In the genomic region with DNA sequence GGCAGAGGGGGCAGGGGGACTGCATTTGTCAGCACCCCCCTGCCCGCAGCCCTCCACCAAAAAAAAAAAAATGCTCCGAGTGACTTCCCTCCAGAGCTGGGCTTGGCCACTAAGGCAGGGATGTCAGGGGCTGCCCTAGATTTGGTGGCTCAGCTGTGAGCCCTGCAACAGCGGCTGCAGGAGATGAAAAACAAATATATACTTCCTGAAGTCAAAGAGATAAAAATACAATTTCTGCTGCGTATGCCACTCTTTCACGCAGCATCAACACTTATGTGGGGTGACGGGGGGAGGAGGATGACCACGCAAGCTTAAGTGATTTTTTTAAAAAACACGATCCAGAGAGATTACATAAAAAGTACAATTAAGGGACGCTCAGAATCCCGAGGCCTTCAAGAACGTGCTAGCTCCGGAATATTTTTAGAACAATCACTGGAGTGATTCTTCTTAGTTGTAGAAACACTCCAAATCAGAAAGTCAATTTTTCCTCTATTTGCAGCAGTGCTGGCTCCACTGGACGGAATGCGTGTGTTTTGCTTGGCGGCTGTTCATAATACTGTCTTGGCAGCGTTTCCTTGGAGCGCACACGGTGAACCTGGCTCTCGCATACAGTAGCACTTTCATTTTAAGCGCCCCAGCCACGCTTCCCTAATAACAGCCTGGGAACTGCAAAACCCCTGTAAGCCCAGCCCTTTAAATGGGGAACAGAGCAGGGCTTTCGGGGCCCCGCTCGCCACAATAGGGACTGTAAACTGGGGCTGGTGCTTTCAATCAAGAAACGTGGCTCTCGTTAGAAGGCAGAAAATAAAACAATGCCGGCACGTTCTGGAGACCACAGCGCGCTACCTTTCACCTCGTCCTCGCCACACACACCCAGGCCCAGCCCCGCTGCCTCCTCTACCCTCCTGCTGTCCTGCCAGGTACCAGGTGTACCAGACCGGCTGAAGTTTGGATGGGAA, we compare ENCODE assay signal across 10 cellular contexts.
DNase-seq lines count a peak whose midpoint lies in the region; ATAC-seq and TF ChIP-seq lines count a peak whose summit lies in the region.
"Had no signal": no experiment of that assay in that cellular context is flagged by ENCODE, and none has a peak within 500 bp of the region (broad histone marks: within the 10 kb centered on the region; RNA-seq: fewer than 3 reads in every experiment).

No MANE protein-coding gene starts in this region.

- no peak overlapping the region for H3K23ac ChIP-seq in mesendoderm (ENCODE audit: low read length)

- peaks cover 96% of the 10 kb centered on the region for H3K4me1 Mint-ChIP-seq in stimulated activated effector memory CD8-positive, alpha-beta T cell treated with anti-CD3 and anti-CD28 coated beads, Interleukin-12 subunit alpha, Interleukin-12 subunit beta, amount 100 ng/mL, for 72 hours

- H3K18ac ChIP-seq in mesendoderm (ENCODE audit: low read length): no peak overlapping the region

- no peak overlapping the region for H3K56ac ChIP-seq in mesendoderm (ENCODE audit: low read length)

- H2BK5ac ChIP-seq in mesendoderm (ENCODE audit: low read length): no peak overlapping the region

- no peak overlapping the region for H4K8ac ChIP-seq in mesendoderm (ENCODE audit: low read depth, low read length)

- H3K4me3 Mint-ChIP-seq in stimulated activated effector memory CD8-positive, alpha-beta T cell treated with anti-CD3 and anti-CD28 coated beads, Interleukin-12 subunit alpha, Interleukin-12 subunit beta, amount 100 ng/mL, for 72 hours: peak overlapping the region; percentile 80

- H4K5ac ChIP-seq in mesendoderm (ENCODE audit: low read length): no peak overlapping the region

- H3K4ac ChIP-seq in mesendoderm (ENCODE audit: low read depth, low read length): no peak overlapping the region

- H3K4me3 ChIP-seq in adipocyte (ENCODE audit: low read length) (peak overlapping the region; percentile 74), right cardiac atrium (ENCODE audit: low read length) (peak overlapping the region; percentile 12), mesendoderm (ENCODE audit: low read length) (no peak overlapping the region)
- H3K4me3 ChIP-seq: cardiac muscle cell had no signal

- H3K9ac ChIP-seq in adipocyte (ENCODE audit: low read length): peak overlapping the region; percentile 49
- H3K9ac ChIP-seq in mesendoderm (ENCODE audit: low read length): no peak overlapping the region

- H3K4me2 ChIP-seq in mesendoderm (ENCODE audit: low read length): no peak overlapping the region

- no peak overlapping the region for H2AK5ac ChIP-seq in mesendoderm (ENCODE audit: low read length)

- TF ChIP-seq CTCF in C4-2B (conservative IDR thresholded peaks at IDR 0.05): no peak

- intact Hi-C loops in right cardiac atrium (cut with DNase I): no loop called here

- ATAC-seq in right cardiac atrium (peak; percentile 95), GM18498 (IDR thresholded peaks at IDR 0.05; ENCODE audit: unreplicated experiment) (no peak), HG02588 (IDR thresholded peaks at IDR 0.05; ENCODE audit: unreplicated experiment) (no peak)
- no peak for ATAC-seq in stimulated activated effector memory CD8-positive, alpha-beta T cell treated with anti-CD3 and anti-CD28 coated beads, Interleukin-12 subunit alpha, Interleukin-12 subunit beta, amount 100 ng/mL, for 72 hours
- ATAC-seq: HCT116 had no signal

- H3K36me3 Mint-ChIP-seq in stimulated activated effector memory CD8-positive, alpha-beta T cell treated with anti-CD3 and anti-CD28 coated beads, Interleukin-12 subunit alpha, Interleukin-12 subunit beta, amount 100 ng/mL, for 72 hours: peaks cover 42% of the 10 kb centered on the region

- DNase-seq in NCI-H1105 (lab: John Stamatoyannopoulos, UW) (peak; percentile 71), adipocyte (ENCODE audit: low read depth) (peak; percentile 74), right cardiac atrium (peak; percentile 71 to 88 (median 77)), mesendoderm (no peak)
- DNase-seq in stimulated activated effector memory CD8-positive, alpha-beta T cell treated with anti-CD3 and anti-CD28 coated beads, Interleukin-12 subunit alpha, Interleukin-12 subunit beta, amount 100 ng/mL, for 72 hours (ENCODE audit: low spot score in 2 of 2): no peak

- peak overlapping the region; percentile 92 for H3K27ac Mint-ChIP-seq in stimulated activated effector memory CD8-positive, alpha-beta T cell treated with anti-CD3 and anti-CD28 coated beads, Interleukin-12 subunit alpha, Interleukin-12 subunit beta, amount 100 ng/mL, for 72 hours

- H2BK15ac ChIP-seq in mesendoderm (replicated peaks; ENCODE audit: low read depth): no peak overlapping the region

- no peaks in the 10 kb centered on the region for H3K9me3 Mint-ChIP-seq in stimulated activated effector memory CD8-positive, alpha-beta T cell treated with anti-CD3 and anti-CD28 coated beads, Interleukin-12 subunit alpha, Interleukin-12 subunit beta, amount 100 ng/mL, for 72 hours

- 25% methylated on average over 34 of the region's 34 CpGs for WGBS in right cardiac atrium
- no CpG with 5 or more reads among the region's 34 CpGs for WGBS in mesendoderm (ENCODE audit: extremely low coverage, insufficient coverage, low lambda C conversion rate)

- H3K4me1 ChIP-seq in adipocyte (ENCODE audit: control insufficient read depth, insufficient read depth, low read length) (peaks cover 11% of the 10 kb centered on the region), right cardiac atrium (ENCODE audit: control insufficient read depth, insufficient read depth, low read length) (no peaks in the 10 kb centered on the region), mesendoderm (ENCODE audit: control insufficient read depth, low read depth, low read length) (peaks cover 3% of the 10 kb centered on the region)

- H3K36me3 ChIP-seq in adipocyte (ENCODE audit: control insufficient read depth, insufficient read depth, low read length, severe bottlenecking) (no peaks in the 10 kb centered on the region), mesendoderm (ENCODE audit: control insufficient read depth, insufficient read depth, low read length) (no peaks in the 10 kb centered on the region)
- H3K36me3 ChIP-seq: cardiac muscle cell had no signal

- peaks cover 25% of the 10 kb centered on the region for H3K79me1 ChIP-seq in mesendoderm (ENCODE audit: low read length)

- no peak overlapping the region for H2BK120ac ChIP-seq in mesendoderm (ENCODE audit: low read depth, low read length)

- no peaks in the 10 kb centered on the region for H3K9me3 ChIP-seq in adipocyte (ENCODE audit: control insufficient read depth, low read length)
- no peaks in the 10 kb centered on the region for H3K9me3 ChIP-seq in right cardiac atrium (ENCODE audit: control insufficient read depth, low read length)

- H3K79me2 ChIP-seq in mesendoderm (ENCODE audit: control insufficient read depth, insufficient read depth, low read length): peaks cover 15% of the 10 kb centered on the region

- peak overlapping the region; percentile 60 for H3K27ac ChIP-seq in C4-2B
- no peak overlapping the region for H3K27ac ChIP-seq in right cardiac atrium (ENCODE audit: low read length)
- no peak overlapping the region for H3K27ac ChIP-seq in mesendoderm (ENCODE audit: low read depth, low read length)
- H3K27ac ChIP-seq: cardiac muscle cell had no signal

- peaks cover 29% of the 10 kb centered on the region for H3K27me3 ChIP-seq in adipocyte (replicated peaks; ENCODE audit: control insufficient read depth, insufficient read depth, low read length)
- no peaks in the 10 kb centered on the region for H3K27me3 ChIP-seq in right cardiac atrium (ENCODE audit: control insufficient read depth, insufficient read depth)
- no peaks in the 10 kb centered on the region for H3K27me3 ChIP-seq in mesendoderm (ENCODE audit: insufficient read depth, low read length, poor library complexity)
- H3K27me3 ChIP-seq: cardiac muscle cell had no signal

Comparison
In these comparisons a context has a peak if more than half of its experiments do, and no peak if none do; other contexts are left out.
1. DNase-seq: peak in NCI-H1105 (single experiment), adipocyte (single experiment) and right cardiac atrium (3 of 3); none in stimulated activated effector memory CD8-positive, alpha-beta T cell treated with anti-CD3 and anti-CD28 coated beads, Interleukin-12 subunit alpha, Interleukin-12 subunit beta, amount 100 ng/mL, for 72 hours (0 of 2) and mesendoderm (single experiment).
2. ATAC-seq: peak in right cardiac atrium (2 of 2); none in stimulated activated effector memory CD8-positive, alpha-beta T cell treated with anti-CD3 and anti-CD28 coated beads, Interleukin-12 subunit alpha, Interleukin-12 subunit beta, amount 100 ng/mL, for 72 hours (single experiment), GM18498 (single experiment) and HG02588 (single experiment).